Comparison of ENCODE assay signal across 23 cellular contexts in the genomic region with DNA sequence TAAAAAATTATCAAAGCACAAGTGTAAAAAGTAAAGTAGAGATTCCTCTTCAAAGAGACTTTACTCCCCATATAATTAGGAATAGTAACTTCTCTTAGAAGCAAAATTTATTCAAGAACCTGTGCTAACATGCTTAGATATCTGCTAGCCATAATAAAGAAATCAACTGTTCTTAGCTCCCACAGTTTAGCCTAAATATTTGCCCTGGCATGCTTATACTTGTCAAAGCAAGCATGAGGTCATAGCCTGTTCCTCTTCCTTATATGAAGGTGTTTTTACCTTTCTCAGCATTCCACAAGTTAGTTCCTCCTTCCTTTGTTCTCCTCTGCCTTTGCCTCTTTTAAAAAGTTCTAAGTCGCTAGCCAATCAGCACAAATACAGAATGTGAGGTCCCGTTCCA. TPM values are rescaled to one million over a fixed set of nuclear protein-coding genes. Genes with fewer than 3 reads are reported as not detected.
DNase-seq lines count a peak whose midpoint lies in the region; ATAC-seq and TF ChIP-seq lines count a peak whose summit lies in the region.
"Had no signal": no experiment of that assay in that cellular context is flagged by ENCODE, and none has a peak within 500 bp of the region (broad histone marks: within the 10 kb centered on the region; RNA-seq: fewer than 3 reads in every experiment).

No MANE protein-coding gene starts in this region.

- no peaks in the 10 kb centered on the region for H3K79me2 ChIP-seq in MM.1S (ENCODE audit: low read length)

- ATAC-seq in RWPE2 (ENCODE audit: low read depth) (peak; percentile 67), HG03280 (IDR thresholded peaks at IDR 0.05; ENCODE audit: unreplicated experiment) (no peak)
- ATAC-seq: HCT116 had no signal

- H3K27ac ChIP-seq in RWPE2 (ENCODE audit: poor library complexity, severe bottlenecking), result peak overlapping the region; percentile 58
- H3K27ac ChIP-seq in MM.1S (ENCODE audit: low read length), result no peak overlapping the region
- H3K27ac ChIP-seq: SJSA1 had no signal

- H3K9ac ChIP-seq in MM.1S (ENCODE audit: low read length), result no peak overlapping the region

- H3K27ac Mint-ChIP-seq in mesothelial cell of epicardium, result no peak overlapping the region
- H3K27ac Mint-ChIP-seq: CD4-positive, alpha-beta T cell had no signal

- H3K27me3 ChIP-seq in RWPE2 (ENCODE audit: insufficient read depth, poor library complexity, severe bottlenecking) (no peaks in the 10 kb centered on the region), MM.1S (replicated peaks; ENCODE audit: insufficient read depth, low read length) (no peaks in the 10 kb centered on the region)
- H3K27me3 ChIP-seq: SJSA1 had no signal

- H3F3A ChIP-seq in MM.1S (ENCODE audit: insufficient read depth, low read length), result no peaks in the 10 kb centered on the region

- H3K9me3 ChIP-seq in RWPE2 (ENCODE audit: severe bottlenecking) (peaks cover 5% of the 10 kb centered on the region), MM.1S (replicated peaks; ENCODE audit: insufficient read depth, low read length) (no peaks in the 10 kb centered on the region)
- H3K9me3 ChIP-seq: SJSA1 had no signal

- H3K9me3 Mint-ChIP-seq in mesothelial cell of epicardium, result peaks cover 19% of the 10 kb centered on the region

- H3K36me3 Mint-ChIP-seq in mesothelial cell of epicardium, result no peaks in the 10 kb centered on the region

- no peaks in the 10 kb centered on the region for H3K27me3 Mint-ChIP-seq in mesothelial cell of epicardium (ENCODE audit: low read depth)
- H3K27me3 Mint-ChIP-seq: CD4-positive, alpha-beta T cell had no signal

- no peak overlapping the region for H3K4me2 ChIP-seq in MM.1S (ENCODE audit: low read depth, low read length)

- H2AFZ ChIP-seq in MM.1S (ENCODE audit: low read length), result no peak overlapping the region

- H3K36me3 ChIP-seq in RWPE2 (ENCODE audit: low read depth), result no peaks in the 10 kb centered on the region
- no peaks in the 10 kb centered on the region for H3K36me3 ChIP-seq in MM.1S (replicated peaks; ENCODE audit: insufficient read depth, low read length)
- H3K36me3 ChIP-seq: MG63, SJSA1 had no signal

- peaks cover 13% of the 10 kb centered on the region for H3K4me1 ChIP-seq in RWPE2 (ENCODE audit: insufficient read depth, poor library complexity, severe bottlenecking)
- H3K4me1 ChIP-seq in MM.1S (ENCODE audit: low read length), result no peaks in the 10 kb centered on the region
- H3K4me1 ChIP-seq: SJSA1 had no signal

- H3K4me3 ChIP-seq in RWPE2 (ENCODE audit: severe bottlenecking), result no peak overlapping the region
- no peak overlapping the region for H3K4me3 ChIP-seq in epithelial cell of esophagus (ENCODE audit: low read length)
- no peak overlapping the region for H3K4me3 ChIP-seq in MM.1S (ENCODE audit: low read length)
- H3K4me3 ChIP-seq: MG63, SJSA1 had no signal

- no peaks in the 10 kb centered on the region for H3K4me1 Mint-ChIP-seq in mesothelial cell of epicardium

- no peaks in the 10 kb centered on the region for H4K20me1 ChIP-seq in MM.1S (ENCODE audit: insufficient read depth, low read length)

- TF ChIP-seq CTCF in RWPE2 (IDR thresholded peaks at IDR 0.05; ENCODE audit: poor library complexity, severe bottlenecking), result no peak
- TF ChIP-seq CTCF in epithelial cell of esophagus (IDR thresholded peaks at IDR 0.05; ENCODE audit: insufficient read depth, low read depth, low read length, missing control alignments), result no peak
- TF ChIP-seq CTCF in mesothelial cell of epicardium (IDR thresholded peaks at IDR 0.05; ENCODE audit: unreplicated experiment), result no peak
- TF ChIP-seq CTCF in MM.1S (IDR thresholded peaks at IDR 0.05; ENCODE audit: low read length), result no peak

- H3K4me3 Mint-ChIP-seq in mesothelial cell of epicardium, result no peak overlapping the region
- H3K4me3 Mint-ChIP-seq: CD4-positive, alpha-beta T cell had no signal

- no peaks in the 10 kb centered on the region for H3K9me2 ChIP-seq in MM.1S (replicated peaks; ENCODE audit: insufficient read depth, low read length)

- DNase-seq in RWPE2 (ENCODE audit: low spot score) (no peak), epithelial cell of esophagus (ENCODE audit: low read depth) (peak; percentile 89), kidney tubule cell (ENCODE audit: low spot score) (peak; percentile 31), mesothelial cell of epicardium (ENCODE audit: low spot score in 2 of 2, unreplicated experiment in 2 of 2) (no peak), NCI-H345 (lab: John Stamatoyannopoulos, UW) (no peak), MM.1S (no peak)
- DNase-seq: CD4-positive, alpha-beta T cell; COR-L47; DMS 273 treated with DMSO at 0.1 percent for 48 hours; GOT3; Karpas-422; MG63; NCI-H1048; NCI-H1436 treated with DMSO at 0.1 percent for 48 hours; NCI-H2029; NCI-H2227 treated with DMSO at 0.1 percent for 48 hours; NCI-H510A treated with DMSO at 0.1 percent for 48 hours; NCI-H748 treated with DMSO at 0.1 percent for 48 hours; NK-92 treated with Interleukin-12 subunit alpha and Interleukin-12 subunit beta, amount 100 ng/mL, for 24 hours had no signal

RNA-seq across cellular contexts. Expression of a gene that starts 30.3 kb away (rescaled TPM):
- 1.9 to 2.4 TPM (median 2.1 TPM) in 3 replicates for total RNA-seq in mesothelial cell of epicardium
- total RNA-seq: G401, SJSA1 had no signal

RNA-seq across cellular contexts. Expression of a gene that starts 57.5 kb away (rescaled TPM):
- 51.7 to 53.4 TPM (median 52.8 TPM) in 3 replicates for total RNA-seq in mesothelial cell of epicardium

Comparison
In these comparisons a context has a peak if more than half of its experiments do, and no peak if none do; other contexts are left out.
1. DNase-seq: peak in epithelial cell of esophagus (single experiment) and kidney tubule cell (single experiment); none in RWPE2 (single experiment), mesothelial cell of epicardium (0 of 2), NCI-H345 (single experiment) and MM.1S (single experiment).